Comparison of ENCODE assay signal across 8 cellular contexts in the genomic region with DNA sequence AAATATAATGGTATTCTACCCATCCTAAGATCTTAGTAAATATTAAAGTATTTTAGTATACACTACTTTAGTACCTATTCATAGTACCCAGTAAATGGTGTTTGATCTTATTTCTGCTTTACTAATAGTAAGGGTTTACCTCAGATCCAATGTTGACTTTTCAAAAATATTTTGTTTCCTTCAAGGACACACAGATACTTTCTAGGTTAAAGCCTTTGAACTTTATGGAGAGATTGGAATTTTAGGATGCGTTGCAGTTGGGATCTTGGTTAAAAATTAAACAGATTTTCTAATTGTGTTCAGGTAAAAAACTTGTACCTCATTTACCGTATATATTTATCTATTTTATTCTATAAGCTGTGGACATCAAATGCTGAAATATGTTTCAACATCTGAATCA.
"Had no signal": no experiment of that assay in that cellular context is flagged by ENCODE, and none has a peak within 500 bp of the region (broad histone marks: within the 10 kb centered on the region; RNA-seq: fewer than 3 reads in every experiment).

No MANE protein-coding gene starts in this region.

- FAIRE-seq: HTR-8/SVneo, K562 had no signal

- H3K9ac ChIP-seq: KMS-11 had no signal

- H3K4me1 Mint-ChIP-seq: IgD-negative memory B cell had no signal

- H3K4me2 ChIP-seq: KMS-11 had no signal

- H3K4me3 ChIP-seq: K562 had no signal

- DNase-seq: IMR-90, KBM-7, KG1 had no signal

- H3K4me3 Mint-ChIP-seq: IgD-negative memory B cell had no signal

- ATAC-seq: K562 had no signal

- H3K27ac ChIP-seq: HL-60, KMS-11 had no signal
